8 cellular contexts compared by ENCODE assay signal in the genomic region with DNA sequence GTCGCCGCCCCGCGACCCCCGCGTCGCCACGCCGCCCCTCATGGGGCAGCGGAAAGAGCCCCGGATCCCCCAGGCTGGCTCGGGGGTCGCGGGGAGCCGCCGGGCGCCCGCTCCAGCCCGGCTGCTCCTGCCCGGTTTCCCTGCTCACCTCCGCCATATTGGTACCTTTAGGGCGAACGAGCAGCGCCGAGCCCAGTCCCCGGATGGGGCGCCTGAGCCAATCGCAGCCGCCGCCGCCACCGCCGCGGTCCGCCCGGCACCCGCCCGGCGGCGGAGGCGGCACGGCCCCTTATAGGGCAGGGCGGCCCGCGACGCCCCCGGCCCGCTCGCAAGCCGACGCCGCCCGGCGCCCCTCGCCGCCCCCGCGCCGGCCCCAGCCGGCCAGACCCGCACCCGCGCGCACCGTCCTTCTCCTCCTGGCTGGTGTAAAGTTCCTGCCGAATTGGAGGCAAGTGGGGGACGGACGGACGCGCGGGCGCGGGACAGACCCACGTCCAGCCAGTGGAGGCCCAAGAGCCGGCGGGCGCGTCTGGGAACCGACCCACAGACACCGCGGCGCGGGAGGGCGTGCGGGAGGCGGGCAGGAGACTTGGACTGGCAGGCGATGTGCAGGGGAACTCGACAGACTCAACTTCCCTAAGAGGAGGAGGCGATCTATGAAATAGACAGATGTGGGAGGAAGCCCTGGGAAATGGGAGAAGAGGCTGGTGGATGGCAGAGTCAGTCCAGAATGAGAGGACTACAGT. TPM values are rescaled to one million over a fixed set of nuclear protein-coding genes. Genes with fewer than 3 reads are reported as not detected.
DNase-seq lines count a peak whose midpoint lies in the region; ATAC-seq and TF ChIP-seq lines count a peak whose summit lies in the region.

A gene with protein sequence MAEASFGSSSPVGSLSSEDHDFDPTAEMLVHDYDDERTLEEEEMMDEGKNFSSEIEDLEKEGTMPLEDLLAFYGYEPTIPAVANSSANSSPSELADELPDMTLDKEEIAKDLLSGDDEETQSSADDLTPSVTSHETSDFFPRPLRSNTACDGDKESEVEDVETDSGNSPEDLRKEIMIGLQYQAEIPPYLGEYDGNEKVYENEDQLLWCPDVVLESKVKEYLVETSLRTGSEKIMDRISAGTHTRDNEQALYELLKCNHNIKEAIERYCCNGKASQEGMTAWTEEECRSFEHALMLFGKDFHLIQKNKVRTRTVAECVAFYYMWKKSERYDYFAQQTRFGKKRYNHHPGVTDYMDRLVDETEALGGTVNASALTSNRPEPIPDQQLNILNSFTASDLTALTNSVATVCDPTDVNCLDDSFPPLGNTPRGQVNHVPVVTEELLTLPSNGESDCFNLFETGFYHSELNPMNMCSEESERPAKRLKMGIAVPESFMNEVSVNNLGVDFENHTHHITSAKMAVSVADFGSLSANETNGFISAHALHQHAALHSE (minus strand): TSS at position 178 of the 746 bp plus-strand sequence. CDS start 21 bp downstream, at position 157.

- peak within 1 kb of the TSS; percentile 90 for H3K4me2 ChIP-seq in GM23338
- H3K4me2 ChIP-seq in SU-DHL-6 (ENCODE audit: low read depth, low read length, poor library complexity, severe bottlenecking) = peak within 1 kb of the TSS; percentile 86

- peak; percentile 98 for DNase-seq in GM03348 (ENCODE audit: low spot score)
- DNase-seq in GM23338 (ENCODE audit: low spot score) = peak; percentile 90
- DNase-seq in LHCN-M2 (ENCODE audit: low read depth) = peak; percentile 68
- DNase-seq in activated naive CD8-positive, alpha-beta T cell treated with anti-CD3 and anti-CD28 coated beads for 36 hours = peak; percentile 86
- DNase-seq in cardiac septum (ENCODE audit: low spot score) = peak; percentile 90
- peak; percentile 66 to 96 (median 78) for DNase-seq in posterior cingulate gyrus
- DNase-seq in type B pancreatic cell (ENCODE audit: extremely low spot score, unreplicated experiment) = peak; percentile 84

- H3K4me3 Mint-ChIP-seq in GM23338 (peak within 1 kb of the TSS; percentile 93), type B pancreatic cell (peak within 1 kb of the TSS; percentile 98)
- peak within 1 kb of the TSS; percentile 92 for H3K4me3 Mint-ChIP-seq in activated naive CD8-positive, alpha-beta T cell treated with anti-CD3 and anti-CD28 coated beads for 36 hours

- H3F3A ChIP-seq in GM23338 (replicated peaks; ENCODE audit: low read depth) = no peaks in the 10 kb centered on the region
- H3F3A ChIP-seq in SU-DHL-6 (ENCODE audit: insufficient read depth) = no peaks in the 10 kb centered on the region

- H3K36me3 ChIP-seq in GM23338 (ENCODE audit: insufficient read depth) (no peaks in the 10 kb centered on the region), SU-DHL-6 (ENCODE audit: low read length) (no peaks in the 10 kb centered on the region; the same call in 1 of the 2 replicates)

- peak within 1 kb of the TSS; percentile 83 for H3K9ac ChIP-seq in SU-DHL-6 (ENCODE audit: low read length)

- intact Hi-C loops in cardiac septum (cut with DNase I) = loop anchor here (1.0 to 2.0 kb wide), 2 partner anchors 43 to 221 kb away; partner anchors contain the start of gene SETD9
- intact Hi-C loops in posterior cingulate gyrus (cut with DNase I) = loop anchor here (2.0 to 5.0 kb wide), 3 partner anchors 41 to 270 kb away; no protein-coding TSS in a partner anchor

- peak within 1 kb of the TSS; percentile 97 for H2AFZ ChIP-seq in GM23338
- H2AFZ ChIP-seq in SU-DHL-6 (ENCODE audit: low read depth, low read length, severe bottlenecking) = peak within 1 kb of the TSS; percentile 99

- H3K4me1 ChIP-seq in GM23338 (ENCODE audit: insufficient read depth) = peaks cover 6% of the 10 kb centered on the region; the same call in 1 of the 2 replicates

- H4K20me1 ChIP-seq in GM23338 (replicated peaks; ENCODE audit: insufficient read depth) = peaks cover 17% of the 10 kb centered on the region; the same call in 1 of the 2 replicates
- H4K20me1 ChIP-seq in SU-DHL-6 (ENCODE audit: low read depth, low read length) = no peaks in the 10 kb centered on the region

- H3K9me2 ChIP-seq in GM23338 (ENCODE audit: insufficient read depth) (no peaks in the 10 kb centered on the region), SU-DHL-6 (replicated peaks; ENCODE audit: insufficient read depth, low read length) (no peaks in the 10 kb centered on the region)

- no peaks in the 10 kb centered on the region for H3K9me3 ChIP-seq in SU-DHL-6 (ENCODE audit: insufficient read depth, low read length)

- peak within 1 kb of the TSS; percentile 52 for H3K27ac Mint-ChIP-seq in GM23338
- peak within 1 kb of the TSS; percentile 80 for H3K27ac Mint-ChIP-seq in activated naive CD8-positive, alpha-beta T cell treated with anti-CD3 and anti-CD28 coated beads for 36 hours
- peak within 1 kb of the TSS; percentile 93 for H3K27ac Mint-ChIP-seq in type B pancreatic cell

- ATAC-seq in GM23338 = peak; percentile 82

- H3K79me2 ChIP-seq in GM23338 (replicated peaks; ENCODE audit: insufficient read depth) (peaks cover 36% of the 10 kb centered on the region), SU-DHL-6 (ENCODE audit: insufficient read depth, low read length) (peaks cover 5% of the 10 kb centered on the region; the same call in 1 of the 2 replicates)

- H3K36me3 Mint-ChIP-seq in GM23338 (ENCODE audit: low read depth) (peaks cover 10% of the 10 kb centered on the region), type B pancreatic cell (no peaks in the 10 kb centered on the region)
- peaks cover 11% of the 10 kb centered on the region for H3K36me3 Mint-ChIP-seq in activated naive CD8-positive, alpha-beta T cell treated with anti-CD3 and anti-CD28 coated beads for 36 hours

- H3K4me1 Mint-ChIP-seq in GM23338 = peaks cover 18% of the 10 kb centered on the region
- peaks cover 24% of the 10 kb centered on the region for H3K4me1 Mint-ChIP-seq in activated naive CD8-positive, alpha-beta T cell treated with anti-CD3 and anti-CD28 coated beads for 36 hours
- H3K4me1 Mint-ChIP-seq in type B pancreatic cell (ENCODE audit: unreplicated experiment) = peaks cover 12% of the 10 kb centered on the region

- peaks cover 5% of the 10 kb centered on the region for H3K27me3 Mint-ChIP-seq in GM23338 (ENCODE audit: insufficient read depth, low read depth, poor library complexity)
- peaks cover 36% of the 10 kb centered on the region for H3K27me3 Mint-ChIP-seq in activated naive CD8-positive, alpha-beta T cell treated with anti-CD3 and anti-CD28 coated beads for 36 hours
- peaks cover 10% of the 10 kb centered on the region for H3K27me3 Mint-ChIP-seq in type B pancreatic cell

- H3K27me3 ChIP-seq in GM23338 (ENCODE audit: insufficient read depth) (peaks cover 19% of the 10 kb centered on the region), SU-DHL-6 (ENCODE audit: low read length) (no peaks in the 10 kb centered on the region)

- H3K9me3 Mint-ChIP-seq in GM23338 = no peaks in the 10 kb centered on the region
- H3K9me3 Mint-ChIP-seq in activated naive CD8-positive, alpha-beta T cell treated with anti-CD3 and anti-CD28 coated beads for 36 hours = no peaks in the 10 kb centered on the region
- no peaks in the 10 kb centered on the region for H3K9me3 Mint-ChIP-seq in type B pancreatic cell

- TF ChIP-seq CTCF in GM23338 (conservative IDR thresholded peaks at IDR 0.05; ENCODE audit: low read depth in 2 of 2) = no peak
- TF ChIP-seq CTCF in SU-DHL-6 (IDR thresholded peaks at IDR 0.05; ENCODE audit: insufficient read depth, low read length, poor library complexity, severe bottlenecking) = no peak
- TF ChIP-seq CTCF in type B pancreatic cell (conservative IDR thresholded peaks at IDR 0.05) = no peak

- H3K27ac ChIP-seq in GM23338 (ENCODE audit: low read depth) (no peak within 1 kb of the TSS), SU-DHL-6 (ENCODE audit: low read depth, low read length) (peak within 1 kb of the TSS; percentile 34)

- H3K4me3 ChIP-seq in GM23338 (peak within 1 kb of the TSS; percentile 89), SU-DHL-6 (ENCODE audit: insufficient read depth, low read length, poor library complexity, severe bottlenecking) (peak within 1 kb of the TSS; percentile 90)

TF ChIP-seq in GM23338, 12 proteins besides CTCF, POLR2A, EP300 and RAD21 (continues in another document):
- TF ChIP-seq EZH2phosphoT487 (IDR thresholded peaks at IDR 0.05; ENCODE audit: unreplicated experiment) = no peak

RNA-seq across cellular contexts. Expression of the gene that starts here (rescaled TPM):
- total RNA-seq in GM23338 (2014; rRNA removed; shearing (Covaris generic)) = 32.7 and 36.3 TPM in 2 replicates
- polyA plus RNA-seq in GM23338 (2016; fragmentation: Nextera tagmentation; extraction: Ambion mirVana) = 10.1 and 12.0 TPM in 2 replicates
- total RNA-seq in LHCN-M2 (2014; rRNA removed) (15.3 and 19.6 TPM in 2 replicates), cardiac septum (14.8 TPM), type B pancreatic cell (ENCODE audit: low replicate concordance) (30.1 and 43.1 TPM in 2 replicates)
- 2.9 TPM for polyA plus RNA-seq in LHCN-M2 (2012)
- 10 to 100 TPM; 15.8 to 16.7 TPM for total RNA-seq in activated naive CD8-positive, alpha-beta T cell treated with anti-CD3 and anti-CD28 coated beads for 36 hours
